23 cellular contexts compared by ENCODE assay signal in the genomic region with DNA sequence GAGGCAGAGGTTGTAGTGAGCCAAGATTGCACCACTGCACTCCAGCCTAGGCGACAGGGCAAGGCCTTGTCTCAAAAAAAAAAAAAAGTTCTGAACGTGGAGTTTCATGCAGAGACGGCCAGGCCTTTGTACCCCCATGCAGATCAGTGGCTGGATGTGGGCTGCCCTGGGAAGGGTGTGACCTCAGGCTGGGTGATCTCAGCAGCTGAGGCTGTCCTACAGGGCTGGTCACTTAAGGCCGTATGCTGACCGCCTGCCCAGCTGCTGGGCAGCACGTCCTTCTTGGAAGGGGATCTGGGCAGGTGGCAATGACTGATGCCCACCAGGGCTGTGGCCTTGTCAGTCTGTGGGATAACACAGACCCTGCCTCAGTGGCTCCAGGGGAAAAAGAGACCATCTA.
"Had no signal": no experiment of that assay in that cellular context is flagged by ENCODE, and none has a peak within 500 bp of the region (broad histone marks: within the 10 kb centered on the region; RNA-seq: fewer than 3 reads in every experiment).

No MANE protein-coding gene starts in this region.

- ATAC-seq: activated CD4-positive, alpha-beta T cell treated with anti-CD3 and anti-CD28 coated beads for 36 hours; activated T-helper 17 cell treated with anti-CD3 and anti-CD28 coated beads, Interleukin-2, amount 50 U/mL, for 72 hours; T-cell had no signal

- H3K27me3 Mint-ChIP-seq: activated CD4-positive, alpha-beta memory T cell treated with anti-CD3 and anti-CD28 coated beads, Interleukin-2, amount 10 ng/mL, durations not matched to agents 7 days and 5 days; activated CD4-positive, alpha-beta T cell treated with anti-CD3 and anti-CD28 coated beads for 36 hours; activated naive CD8-positive, alpha-beta T cell; T-cell had no signal

- H3K36me3 ChIP-seq: brain microvascular endothelial cell, cardiac muscle cell had no signal

- H3K27ac ChIP-seq: brain microvascular endothelial cell, cardiac muscle cell, VCaP had no signal

- DNase-seq: activated CD4-positive, alpha-beta memory T cell treated with anti-CD3 and anti-CD28 coated beads, Interleukin-2, amount 10 ng/mL, durations not matched to agents 7 days and 5 days; activated CD4-positive, alpha-beta T cell treated with anti-CD3 and anti-CD28 coated beads for 36 hours; activated CD4-positive, alpha-beta T cell treated with anti-CD3 and anti-CD28 coated beads, Interleukin-2, amount 50 U/mL, for 1 hour; activated gamma-delta T cell; activated naive CD4-positive, alpha-beta T cell treated with anti-CD3 and anti-CD28 coated beads for 36 hours; activated T-cell treated with anti-CD3 and anti-CD28 coated beads for 4 hours; activated T-cell treated with anti-CD3 and anti-CD28 coated beads, Interleukin-2, amount 50 U/mL, for 48 hours; amygdala; brain microvascular endothelial cell; Kasumi-1; NCI-H1105 treated with DMSO at 0.1 percent for 48 hours; NCI-H1436 treated with DMSO at 0.1 percent for 48 hours; NCI-H187; NCI-H2081; NCI-H510A treated with DMSO at 0.1 percent for 48 hours; NCI-H69; SIG-M5; T-cell; T-helper 2 cell had no signal

- H3K9me3 Mint-ChIP-seq: activated CD4-positive, alpha-beta memory T cell treated with anti-CD3 and anti-CD28 coated beads, Interleukin-2, amount 10 ng/mL, durations not matched to agents 7 days and 5 days; activated naive CD4-positive, alpha-beta T cell treated with anti-CD3 and anti-CD28 coated beads for 36 hours; activated T-helper 17 cell treated with anti-CD3 and anti-CD28 coated beads, Interleukin-2, amount 50 U/mL, for 72 hours had no signal

- H3K4me3 ChIP-seq: cardiac muscle cell had no signal

- H3K4me1 Mint-ChIP-seq: activated CD4-positive, alpha-beta memory T cell treated with anti-CD3 and anti-CD28 coated beads, Interleukin-2, amount 10 ng/mL, durations not matched to agents 7 days and 5 days; activated CD4-positive, alpha-beta T cell treated with anti-CD3 and anti-CD28 coated beads for 36 hours; activated T-helper 17 cell treated with anti-CD3 and anti-CD28 coated beads, Interleukin-2, amount 50 U/mL, for 72 hours had no signal

- H3K27ac Mint-ChIP-seq: activated CD4-positive, alpha-beta memory T cell treated with anti-CD3 and anti-CD28 coated beads, Interleukin-2, amount 10 ng/mL, durations not matched to agents 7 days and 5 days; activated CD4-positive, alpha-beta T cell treated with anti-CD3 and anti-CD28 coated beads for 36 hours; activated naive CD4-positive, alpha-beta T cell treated with anti-CD3 and anti-CD28 coated beads for 36 hours; activated naive CD8-positive, alpha-beta T cell; activated T-helper 17 cell treated with anti-CD3 and anti-CD28 coated beads, Interleukin-2, amount 50 U/mL, for 72 hours; T-cell had no signal

- H3K4me3 Mint-ChIP-seq: activated CD4-positive, alpha-beta memory T cell treated with anti-CD3 and anti-CD28 coated beads, Interleukin-2, amount 10 ng/mL, durations not matched to agents 7 days and 5 days; activated CD4-positive, alpha-beta T cell treated with anti-CD3 and anti-CD28 coated beads for 36 hours; activated naive CD4-positive, alpha-beta T cell treated with anti-CD3 and anti-CD28 coated beads for 36 hours; activated naive CD8-positive, alpha-beta T cell; activated T-helper 17 cell treated with anti-CD3 and anti-CD28 coated beads, Interleukin-2, amount 50 U/mL, for 72 hours; T-cell had no signal
